9 cellular contexts compared by ENCODE assay signal in genomic region chr13:48542581-48543341, GRCh38. TPM values are rescaled to one million over a fixed set of nuclear protein-coding genes. Genes with fewer than 3 reads are reported as not detected.
DNase-seq lines count a peak whose midpoint lies in the region; ATAC-seq, FAIRE-seq and TF ChIP-seq lines count a peak whose summit lies in the region.
"Had no signal": no experiment of that assay in that cellular context is flagged by ENCODE, and none has a peak within 500 bp of the region (broad histone marks: within the 10 kb centered on the region; RNA-seq: fewer than 3 reads in every experiment).

No MANE protein-coding gene starts in this region.

- dilution Hi-C loops in mammary epithelial cell (cut with HindIII; ENCODE audit: low sequenced_read_pairs), result no loop called here

- H3K4me3 ChIP-seq in mammary epithelial cell (replicated peaks in 1 of 3; ENCODE audit: insufficient read depth in 1 of 3, low read depth in 2 of 3, low read length in 3 of 3) (no peak overlapping the region), upper lobe of left lung (no peak overlapping the region)

- in situ Hi-C loops in mammary epithelial cell (cut with MboI; ENCODE audit: low sequenced_read_pairs in 2 of 2), result no loop called here

- no peaks in the 10 kb centered on the region for H3K79me2 ChIP-seq in mammary epithelial cell (ENCODE audit: insufficient read depth, low read length)

- no peak overlapping the region for H3K4me3 Mint-ChIP-seq in T-cell
- H3K4me3 Mint-ChIP-seq: stimulated activated naive B cell treated with anti-CD40 and anti-IgM and Interleukin-4, amounts not matched to agents 10 μg/mL and 1 μg/mL and 100 μg/mL, for 72 hours had no signal

- H3K36me3 ChIP-seq in mammary epithelial cell (ENCODE audit: insufficient read depth, low read length) (no peaks in the 10 kb centered on the region), upper lobe of left lung (no peaks in the 10 kb centered on the region)

- peak overlapping the region; percentile 54 for H2AFZ ChIP-seq in mammary epithelial cell (ENCODE audit: low read depth, low read length)

- peaks cover 6% of the 10 kb centered on the region for H3K36me3 Mint-ChIP-seq in T-cell

- no TSS peak for BruUV-seq in mammary epithelial cell (replicated peaks; lab: Mats Ljungman, UMichigan)

- TF ChIP-seq EP300 in upper lobe of left lung (IDR thresholded peaks at IDR 0.05), result no peak

- H3K4me1 ChIP-seq in mammary epithelial cell (ENCODE audit: insufficient read depth, low read length) (no peaks in the 10 kb centered on the region), upper lobe of left lung (peaks cover 7 to 11% (median 9%) of the 10 kb centered on the region in 4 donors)

- CTCF ChIA-PET in mammary epithelial cell (lab: Charles Lee; ENCODE audit: low non-redundant PET), result interaction anchor here (1.0 kb wide), 1 partner anchor 10 kb away, joined by 3 read pairs; the partner anchor contains the start of gene RCBTB2
- CTCF ChIA-PET in T-cell (lab: Charles Lee), result no interaction called here

- intact Hi-C loops in mammary epithelial cell (cut with micrococcal nuclease), result no loop called here

- ATAC-seq in left lobe of liver (peak; percentile 92), upper lobe of left lung (ENCODE audit: low FRiP score in 2 of 2) (peak; percentile 55 to 68), T-cell (replicated peaks in 1 of 4) (no peak)

- no peaks in the 10 kb centered on the region for H3K27me3 Mint-ChIP-seq in T-cell

- H3K4me1 Mint-ChIP-seq in T-cell, result peaks cover 0 to 2% (median 0%) of the 10 kb centered on the region in 3 donors

- POLR2A ChIA-PET in T-cell (lab: Charles Lee), result no interaction called here

- H3K9me3 Mint-ChIP-seq in T-cell, result no peaks in the 10 kb centered on the region
- H3K9me3 Mint-ChIP-seq: stimulated activated naive B cell treated with anti-CD40 and anti-IgM and Interleukin-4, amounts not matched to agents 10 μg/mL and 1 μg/mL and 100 μg/mL, for 72 hours had no signal

- H3K4me2 ChIP-seq in mammary epithelial cell (ENCODE audit: insufficient read depth, low read depth, low read length), result no peak overlapping the region

- no peak overlapping the region for H3K27ac Mint-ChIP-seq in T-cell
- H3K27ac Mint-ChIP-seq: stimulated activated naive B cell treated with anti-CD40 and anti-IgM and Interleukin-4, amounts not matched to agents 10 μg/mL and 1 μg/mL and 100 μg/mL, for 72 hours had no signal

- no peaks in the 10 kb centered on the region for H4K20me1 ChIP-seq in mammary epithelial cell (ENCODE audit: insufficient read depth, low read length)

- DNase-seq in ELR (ENCODE audit: low read depth) (peak; percentile 5), NCI-H1105 treated with DMSO at 0.1 percent for 48 hours (lab: John Stamatoyannopoulos, UW) (peak; percentile 16), mammary epithelial cell (no peak), left lobe of liver (ENCODE audit: low spot score) (peak; percentile 68), upper lobe of left lung (peak; percentile 20 to 63), T-cell (no peak), D721Med (ENCODE audit: insufficient read length, low spot score) (no peak)
- no peak for DNase-seq in stimulated activated CD4-positive, alpha-beta T cell treated with anti-CD3 and anti-CD28 coated beads, Interleukin-2, amount 100 ng/mL, for 48 hours
- DNase-seq: stimulated activated naive B cell treated with anti-CD40 and anti-IgM and Interleukin-4, amounts not matched to agents 10 μg/mL and 1 μg/mL and 100 μg/mL, for 72 hours had no signal

- 29% methylated on average over 7 of the region's 11 CpGs for whole genome bisulfite sequencing in mammary epithelial cell (ENCODE audit: low coverage, missing lambda C conversion rate)
- 8 to 18% methylated on average over 7 to 11 of the region's 11 CpGs for WGBS in upper lobe of left lung, 2 donors

- H3K9ac ChIP-seq in mammary epithelial cell (ENCODE audit: insufficient read depth, low read length), result no peak overlapping the region

- no peak for FAIRE-seq in D721Med (lab: Jason Lieb, UNC)

- TF ChIP-seq CTCF in mammary epithelial cell (conservative IDR thresholded peaks at IDR 0.05 in 1 of 2, IDR thresholded peaks at IDR 0.05 in 1 of 2; ENCODE audit: extremely low read depth in 1 of 2, insufficient read depth in 1 of 2, low read depth in 1 of 2, low read length in 2 of 2) (no peak), upper lobe of left lung (IDR thresholded peaks at IDR 0.05) (no peak), D721Med (IDR thresholded peaks at IDR 0.05; ENCODE audit: insufficient read depth, missing control alignments) (no peak)

- H3K27me3 ChIP-seq in mammary epithelial cell (ENCODE audit: insufficient read depth, low read length) (no peaks in the 10 kb centered on the region), upper lobe of left lung (no peaks in the 10 kb centered on the region)

- H3K9me3 ChIP-seq in mammary epithelial cell (replicated peaks; ENCODE audit: insufficient read depth, low read length), result no peaks in the 10 kb centered on the region
- H3K9me3 ChIP-seq in upper lobe of left lung, result no peaks in the 10 kb centered on the region

- H3K27ac ChIP-seq in mammary epithelial cell (ENCODE audit: insufficient read depth, low read depth, low read length), result no peak overlapping the region
- peak overlapping the region; percentile 18 to 69 (median 37) for H3K27ac ChIP-seq in upper lobe of left lung

- no peak for TF ChIP-seq POLR2A in upper lobe of left lung (IDR thresholded peaks at IDR 0.05)

RNA-seq across cellular contexts. Expression of gene RCBTB2, which starts 9.9 kb away (rescaled TPM):
- total RNA-seq in mammary epithelial cell, result 10 to 100 TPM in 1 of 2 donors, 1 to 10 TPM in 1; 4.9 to 12.0 TPM
- 3.7 TPM for polyA plus RNA-seq in mammary epithelial cell
- polyA minus RNA-seq in mammary epithelial cell, result 0.26 TPM
- total RNA-seq in left lobe of liver, result 3.5 TPM
- 10 to 100 TPM in 3 of 6 donors, 1 to 10 TPM in 3; 5.5 to 17.0 (median 9.9) TPM for total RNA-seq in upper lobe of left lung
- 10 to 100 TPM; 10.4 to 19.7 (median 16.2) TPM for total RNA-seq in T-cell

Comparison
In these comparisons a context has a peak if more than half of its experiments do, and no peak if none do; other contexts are left out.
1. DNase-seq: peak in ELR (single experiment), NCI-H1105 treated with DMSO at 0.1 percent for 48 hours (single experiment), left lobe of liver (single experiment) and upper lobe of left lung (2 of 2); none in mammary epithelial cell (single experiment), stimulated activated CD4-positive, alpha-beta T cell treated with anti-CD3 and anti-CD28 coated beads, Interleukin-2, amount 100 ng/mL, for 48 hours (0 of 2), T-cell (0 of 34) and D721Med (single experiment).
2. ATAC-seq: peak in left lobe of liver (single experiment) and upper lobe of left lung (2 of 2); none in T-cell (0 of 4).